Comparison of ENCODE assay signal across 1 cellular context in the genomic region with DNA sequence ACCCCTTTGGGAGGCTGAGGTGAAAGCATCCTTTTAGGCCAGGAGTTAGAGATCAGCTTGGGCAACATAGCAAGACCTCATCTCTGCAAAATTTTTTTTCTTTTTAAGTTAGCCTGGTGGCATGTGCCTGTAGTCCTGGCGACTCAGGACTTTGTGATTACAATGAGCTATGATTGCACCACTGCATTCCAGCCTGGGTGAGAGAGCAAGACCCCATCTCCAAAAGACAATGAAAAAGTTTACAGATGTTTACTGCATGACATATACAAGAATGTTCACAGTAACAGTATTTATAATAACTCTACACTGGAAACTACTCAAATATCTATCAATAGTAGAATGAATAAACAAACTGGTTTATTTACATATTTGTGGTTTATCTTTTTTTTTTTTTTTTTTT.
TF ChIP-seq lines count a peak whose summit lies in the region.

No MANE protein-coding gene starts in this region.

TF ChIP-seq in HepG2, 621 proteins besides CTCF, POLR2A, EP300 and RAD21:
- TF ChIP-seq ZNF7 (CRISPR knock-in tag; IDR thresholded peaks at IDR 0.05) (no peak), YEATS4 (CRISPR knock-in tag; IDR thresholded peaks at IDR 0.05; ENCODE audit: borderline replicate concordance) (no peak), NFKB2 (CRISPR knock-in tag; IDR thresholded peaks at IDR 0.05; ENCODE audit: borderline replicate concordance) (no peak), TEAD3 (CRISPR knock-in tag; optimal IDR thresholded peaks at IDR 0.05; ENCODE audit: borderline replicate concordance) (peak; percentile 61), ARHGAP35 (CRISPR knock-in tag; IDR thresholded peaks at IDR 0.05; ENCODE audit: borderline replicate concordance) (no peak), CEBPB (IDR thresholded peaks at IDR 0.05; ENCODE audit: borderline replicate concordance, low read depth, low read length) (peak; percentile 55; the same call in 1 of the 2 replicates), ZNF766 (CRISPR knock-in tag; IDR thresholded peaks at IDR 0.05; ENCODE audit: borderline replicate concordance) (no peak), SOX6 (IDR thresholded peaks at IDR 0.05) (no peak), SOX6 (CRISPR knock-in tag; IDR thresholded peaks at IDR 0.05) (peak; percentile 27; the same call in 1 of the 2 replicates), TSC22D2 (CRISPR knock-in tag; IDR thresholded peaks at IDR 0.05; ENCODE audit: borderline replicate concordance) (no peak), SOX13 (IDR thresholded peaks at IDR 0.05) (no peak), SOX13 (CRISPR knock-in tag; conservative IDR thresholded peaks at IDR 0.05 in 1 of 2, IDR thresholded peaks at IDR 0.05 in 1 of 2) (peak in 1 of 2 experiments; percentile 40; a peak in 1 of 4 replicates), ZSCAN30 (CRISPR knock-in tag; IDR thresholded peaks at IDR 0.05) (no peak), LCORL (IDR thresholded peaks at IDR 0.05) (no peak), LCORL (CRISPR knock-in tag; IDR thresholded peaks at IDR 0.05) (no peak)
- TF ChIP-seq, protein P1, sequence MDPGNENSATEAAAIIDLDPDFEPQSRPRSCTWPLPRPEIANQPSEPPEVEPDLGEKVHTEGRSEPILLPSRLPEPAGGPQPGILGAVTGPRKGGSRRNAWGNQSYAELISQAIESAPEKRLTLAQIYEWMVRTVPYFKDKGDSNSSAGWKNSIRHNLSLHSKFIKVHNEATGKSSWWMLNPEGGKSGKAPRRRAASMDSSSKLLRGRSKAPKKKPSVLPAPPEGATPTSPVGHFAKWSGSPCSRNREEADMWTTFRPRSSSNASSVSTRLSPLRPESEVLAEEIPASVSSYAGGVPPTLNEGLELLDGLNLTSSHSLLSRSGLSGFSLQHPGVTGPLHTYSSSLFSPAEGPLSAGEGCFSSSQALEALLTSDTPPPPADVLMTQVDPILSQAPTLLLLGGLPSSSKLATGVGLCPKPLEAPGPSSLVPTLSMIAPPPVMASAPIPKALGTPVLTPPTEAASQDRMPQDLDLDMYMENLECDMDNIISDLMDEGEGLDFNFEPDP (CRISPR knock-in tag; conservative IDR thresholded peaks at IDR 0.05) = no peak
- TF ChIP-seq, protein P2, sequence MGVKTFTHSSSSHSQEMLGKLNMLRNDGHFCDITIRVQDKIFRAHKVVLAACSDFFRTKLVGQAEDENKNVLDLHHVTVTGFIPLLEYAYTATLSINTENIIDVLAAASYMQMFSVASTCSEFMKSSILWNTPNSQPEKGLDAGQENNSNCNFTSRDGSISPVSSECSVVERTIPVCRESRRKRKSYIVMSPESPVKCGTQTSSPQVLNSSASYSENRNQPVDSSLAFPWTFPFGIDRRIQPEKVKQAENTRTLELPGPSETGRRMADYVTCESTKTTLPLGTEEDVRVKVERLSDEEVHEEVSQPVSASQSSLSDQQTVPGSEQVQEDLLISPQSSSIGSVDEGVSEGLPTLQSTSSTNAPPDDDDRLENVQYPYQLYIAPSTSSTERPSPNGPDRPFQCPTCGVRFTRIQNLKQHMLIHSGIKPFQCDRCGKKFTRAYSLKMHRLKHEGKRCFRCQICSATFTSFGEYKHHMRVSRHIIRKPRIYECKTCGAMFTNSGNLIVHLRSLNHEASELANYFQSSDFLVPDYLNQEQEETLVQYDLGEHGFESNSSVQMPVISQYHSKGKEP (CRISPR knock-in tag; IDR thresholded peaks at IDR 0.05) = no peak
- TF ChIP-seq, protein P3, sequence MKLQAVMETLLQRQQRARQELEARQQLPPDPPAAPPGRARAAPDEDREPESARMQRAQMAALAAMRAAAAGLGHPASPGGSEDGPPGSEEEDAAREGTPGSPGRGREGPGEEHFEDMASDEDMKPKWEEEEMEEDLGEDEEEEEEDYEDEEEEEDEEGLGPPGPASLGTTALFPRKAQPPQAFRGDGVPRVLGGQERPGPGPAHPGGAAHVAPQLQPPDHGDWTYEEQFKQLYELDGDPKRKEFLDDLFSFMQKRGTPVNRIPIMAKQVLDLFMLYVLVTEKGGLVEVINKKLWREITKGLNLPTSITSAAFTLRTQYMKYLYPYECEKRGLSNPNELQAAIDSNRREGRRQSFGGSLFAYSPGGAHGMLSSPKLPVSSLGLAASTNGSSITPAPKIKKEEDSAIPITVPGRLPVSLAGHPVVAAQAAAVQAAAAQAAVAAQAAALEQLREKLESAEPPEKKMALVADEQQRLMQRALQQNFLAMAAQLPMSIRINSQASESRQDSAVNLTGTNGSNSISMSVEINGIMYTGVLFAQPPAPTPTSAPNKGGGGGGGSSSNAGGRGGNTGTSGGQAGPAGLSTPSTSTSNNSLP (IDR thresholded peaks at IDR 0.05; ENCODE audit: low read depth, low read length) = no peak
